Comparison of ENCODE assay signal across 14 cellular contexts in the genomic region with DNA sequence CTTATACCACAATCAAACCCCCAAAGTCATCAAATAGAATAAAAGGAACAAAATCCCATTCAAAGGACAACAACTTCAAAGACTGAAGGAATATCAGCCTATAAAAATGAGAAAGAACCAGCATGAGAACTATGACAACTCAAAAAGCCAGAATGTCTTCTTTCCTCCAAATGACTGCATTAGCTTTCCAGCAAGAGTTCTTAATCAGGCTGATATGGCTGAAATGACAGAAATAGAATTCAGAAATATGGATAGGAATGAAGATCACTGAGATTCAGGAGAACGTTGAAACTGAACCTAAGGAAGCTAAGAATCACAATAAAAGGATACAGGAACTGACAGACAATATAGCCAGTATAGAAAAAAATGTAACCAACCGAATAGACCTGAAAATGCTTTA.
"Had no signal": no experiment of that assay in that cellular context is flagged by ENCODE, and none has a peak within 500 bp of the region (broad histone marks: within the 10 kb centered on the region; RNA-seq: fewer than 3 reads in every experiment).

No MANE protein-coding gene starts in this region.

- H3K36me3 ChIP-seq: neural progenitor cell, neutrophil, ovary, pancreas, prostate gland, right atrium auricular region, right lobe of liver, sigmoid colon, spleen had no signal

- H3K4me3 ChIP-seq: neural progenitor cell, ovary, pancreas, prostate gland, psoas muscle, right atrium auricular region, right lobe of liver, sigmoid colon, skin epidermis, smooth muscle cell, spleen had no signal

- H3K9me3 ChIP-seq: neutrophil, ovary, pancreas, prostate gland, psoas muscle, right atrium auricular region, right lobe of liver, sigmoid colon, spleen had no signal

- H3K4me1 ChIP-seq: pancreas, parathyroid adenoma, prostate gland, psoas muscle, right atrium auricular region, right lobe of liver, sigmoid colon, spleen had no signal

- ATAC-seq: naive thymus-derived CD8-positive, alpha-beta T cell had no signal

- H3K27ac ChIP-seq: neural progenitor cell, neutrophil, ovary, pancreas, parathyroid adenoma, prostate gland, psoas muscle, right atrium auricular region, right lobe of liver, sigmoid colon, skin epidermis, spleen had no signal
